22 cellular contexts compared by ENCODE assay signal in the genomic region with DNA sequence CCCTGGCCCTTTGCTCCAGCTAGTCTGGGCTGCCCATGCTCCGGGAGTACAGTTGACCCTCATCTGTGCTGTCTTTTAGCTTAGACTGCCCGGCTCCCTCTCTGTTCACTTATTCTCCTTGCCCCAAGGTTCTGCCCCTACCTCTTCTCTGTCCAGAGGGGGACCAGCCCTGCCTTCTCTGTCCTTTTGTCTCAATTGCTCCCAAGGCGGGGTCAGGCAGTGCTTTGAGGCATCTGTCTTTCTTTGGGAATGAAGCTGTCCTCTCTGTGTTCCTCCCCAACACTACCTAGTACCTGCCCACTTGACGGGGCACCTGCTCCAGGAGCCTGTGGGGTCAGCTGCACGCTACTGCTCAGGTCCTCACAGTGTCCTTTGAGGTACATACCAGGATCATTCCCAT. TPM values are rescaled to one million over a fixed set of nuclear protein-coding genes. Genes with fewer than 3 reads are reported as not detected.
DNase-seq lines count a peak whose midpoint lies in the region; ATAC-seq and TF ChIP-seq lines count a peak whose summit lies in the region.
"Had no signal": no experiment of that assay in that cellular context is flagged by ENCODE, and none has a peak within 500 bp of the region (broad histone marks: within the 10 kb centered on the region; RNA-seq: fewer than 3 reads in every experiment).

No MANE protein-coding gene starts in this region.

- TF ChIP-seq POLR2A in testis (IDR thresholded peaks at IDR 0.05), result no peak

- peaks cover 9% of the 10 kb centered on the region for H3K27me3 Mint-ChIP-seq in neural progenitor cell (ENCODE audit: insufficient read depth, low read depth)

- H3K27ac Mint-ChIP-seq in neural progenitor cell, result peak overlapping the region; percentile 15
- H3K27ac Mint-ChIP-seq in stimulated activated effector memory CD8-positive, alpha-beta T cell treated with anti-CD3 and anti-CD28 coated beads, Interleukin-12 subunit alpha, Interleukin-12 subunit beta, amount 100 ng/mL, for 72 hours, result peak overlapping the region; percentile 60
- H3K27ac Mint-ChIP-seq: CD4-positive, alpha-beta memory T cell; HFFc6 had no signal

- intact Hi-C loops in left ventricle myocardium superior (cut with micrococcal nuclease) (no loop called here), cardiac septum (cut with DNase I) (no loop called here), testis (cut with DNase I; ENCODE audit: low total_unique reads) (no loop called here)

- 94 to 99% methylated on average over 5 of the region's 5 CpGs for WGBS in testis, 2 donors

- no peak for TF ChIP-seq CTCF in neural progenitor cell (IDR thresholded peaks at IDR 0.05)
- no peak for TF ChIP-seq CTCF in testis (IDR thresholded peaks at IDR 0.05)

- H3K4me3 ChIP-seq in neural progenitor cell (no peak overlapping the region), testis (no peak overlapping the region)
- H3K4me3 ChIP-seq: A549; BLaER1 treated with 17β-estradiol and CSF1 and Interleukin-3, amounts not matched to agents 10 nM and 100 nM; HAP-1 had no signal

- H3K79me2 ChIP-seq in neural progenitor cell (ENCODE audit: low read depth), result no peaks in the 10 kb centered on the region

- DNase-seq in left ventricle myocardium superior (peak; percentile 15), cardiac septum (ENCODE audit: low spot score) (no peak), neural progenitor cell (ENCODE audit: low spot score) (no peak), testis (no peak), NCI-H1092 treated with DMSO at 0.1 percent for 48 hours (lab: John Stamatoyannopoulos, UW) (no peak)
- DNase-seq in stimulated activated effector memory CD8-positive, alpha-beta T cell treated with anti-CD3 and anti-CD28 coated beads, Interleukin-12 subunit alpha, Interleukin-12 subunit beta, amount 100 ng/mL, for 72 hours (ENCODE audit: low spot score in 2 of 2), result no peak
- DNase-seq: 8988T; ACHN; AML-193; BE2C; Calu3; CD4-positive, alpha-beta memory T cell; COR-L47; DMS53; DMS79 treated with DMSO at 0.1 percent for 48 hours; GF-D8; GOT3; HFFc6 had no signal

- no peak overlapping the region for H2AFZ ChIP-seq in neural progenitor cell (replicated peaks)

- H3K4me1 Mint-ChIP-seq in neural progenitor cell, result no peaks in the 10 kb centered on the region
- peaks cover 3% of the 10 kb centered on the region for H3K4me1 Mint-ChIP-seq in stimulated activated effector memory CD8-positive, alpha-beta T cell treated with anti-CD3 and anti-CD28 coated beads, Interleukin-12 subunit alpha, Interleukin-12 subunit beta, amount 100 ng/mL, for 72 hours

- ATAC-seq in left ventricle myocardium superior (no peak), HG02981 (IDR thresholded peaks at IDR 0.05; ENCODE audit: unreplicated experiment) (no peak)
- no peak for ATAC-seq in stimulated activated effector memory CD8-positive, alpha-beta T cell treated with anti-CD3 and anti-CD28 coated beads, Interleukin-12 subunit alpha, Interleukin-12 subunit beta, amount 100 ng/mL, for 72 hours
- ATAC-seq: A549 had no signal

- no peaks in the 10 kb centered on the region for H3K4me1 ChIP-seq in neural progenitor cell
- H3K4me1 ChIP-seq in testis, result no peaks in the 10 kb centered on the region
- H3K4me1 ChIP-seq: A549, HAP-1 had no signal

- H3F3A ChIP-seq in neural progenitor cell (ENCODE audit: low read depth), result no peaks in the 10 kb centered on the region

- no peaks in the 10 kb centered on the region for H3K36me3 Mint-ChIP-seq in neural progenitor cell
- peaks cover under 1% of the 10 kb centered on the region for H3K36me3 Mint-ChIP-seq in stimulated activated effector memory CD8-positive, alpha-beta T cell treated with anti-CD3 and anti-CD28 coated beads, Interleukin-12 subunit alpha, Interleukin-12 subunit beta, amount 100 ng/mL, for 72 hours
- H3K36me3 Mint-ChIP-seq: CD4-positive, alpha-beta memory T cell had no signal

- H3K9me3 ChIP-seq in neural progenitor cell (ENCODE audit: low read depth), result no peaks in the 10 kb centered on the region
- no peaks in the 10 kb centered on the region for H3K9me3 ChIP-seq in testis
- H3K9me3 ChIP-seq: A549; BE2C; BLaER1 treated with 17β-estradiol and CSF1 and Interleukin-3, amounts not matched to agents 10 nM and 100 nM; HAP-1 had no signal

- H3K27me3 ChIP-seq in neural progenitor cell (peaks cover 29% of the 10 kb centered on the region), testis (no peaks in the 10 kb centered on the region)
- H3K27me3 ChIP-seq: BE2C; BLaER1 treated with 17β-estradiol and CSF1 and Interleukin-3, amounts not matched to agents 10 nM and 100 nM had no signal

- H3K9ac ChIP-seq in neural progenitor cell, result no peak overlapping the region
- H3K9ac ChIP-seq: BLaER1 treated with 17β-estradiol and CSF1 and Interleukin-3, amounts not matched to agents 10 nM and 100 nM had no signal

- H3K4me3 Mint-ChIP-seq in neural progenitor cell, result no peak overlapping the region
- H3K4me3 Mint-ChIP-seq in stimulated activated effector memory CD8-positive, alpha-beta T cell treated with anti-CD3 and anti-CD28 coated beads, Interleukin-12 subunit alpha, Interleukin-12 subunit beta, amount 100 ng/mL, for 72 hours, result no peak overlapping the region
- H3K4me3 Mint-ChIP-seq: CD4-positive, alpha-beta memory T cell; HFFc6 had no signal

- no peak overlapping the region for H3K4me2 ChIP-seq in neural progenitor cell
- H3K4me2 ChIP-seq: A549; BLaER1 treated with 17β-estradiol and CSF1 and Interleukin-3, amounts not matched to agents 10 nM and 100 nM had no signal

- H3K36me3 ChIP-seq in neural progenitor cell, result no peaks in the 10 kb centered on the region
- no peaks in the 10 kb centered on the region for H3K36me3 ChIP-seq in testis (ENCODE audit: low read depth, missing control alignments)
- H3K36me3 ChIP-seq: BLaER1 treated with 17β-estradiol and CSF1 and Interleukin-3, amounts not matched to agents 10 nM and 100 nM; HAP-1 had no signal

- no peaks in the 10 kb centered on the region for H4K20me1 ChIP-seq in neural progenitor cell (ENCODE audit: low read depth)
- H4K20me1 ChIP-seq: BLaER1 treated with 17β-estradiol and CSF1 and Interleukin-3, amounts not matched to agents 10 nM and 100 nM had no signal

- H3K27ac ChIP-seq in neural progenitor cell, result no peak overlapping the region
- H3K27ac ChIP-seq in testis, result no peak overlapping the region
- H3K27ac ChIP-seq: A549; BLaER1 treated with 17β-estradiol and CSF1 and Interleukin-3, amounts not matched to agents 10 nM and 100 nM had no signal

- no peaks in the 10 kb centered on the region for H3K9me3 Mint-ChIP-seq in neural progenitor cell
- no peaks in the 10 kb centered on the region for H3K9me3 Mint-ChIP-seq in stimulated activated effector memory CD8-positive, alpha-beta T cell treated with anti-CD3 and anti-CD28 coated beads, Interleukin-12 subunit alpha, Interleukin-12 subunit beta, amount 100 ng/mL, for 72 hours
- H3K9me3 Mint-ChIP-seq: CD4-positive, alpha-beta memory T cell; HFFc6 had no signal

RNA-seq across cellular contexts. Expression of a gene that starts 59.3 kb away (rescaled TPM):
- total RNA-seq in left ventricle myocardium superior (not detected), cardiac septum (0.08 TPM), neural progenitor cell (ENCODE audit: low replicate concordance) (0.09 and 0.53 TPM in 2 replicates), testis (1 to 10 TPM; 1.9 to 2.0 TPM)
- polyA plus RNA-seq in testis (ENCODE audit: insufficient read depth, low read depth, low replicate concordance), result 1.6 TPM
- total RNA-seq: Calu3; CD4-positive, alpha-beta memory T cell had no signal
- polyA plus RNA-seq: CD4-positive, alpha-beta memory T cell had no signal
